11 cellular contexts compared by ENCODE assay signal in genomic region chr12:124398578-124399227, GRCh38.
DNase-seq lines count a peak whose midpoint lies in the region; ATAC-seq and TF ChIP-seq lines count a peak whose summit lies in the region.
"Had no signal": no experiment of that assay in that cellular context is flagged by ENCODE, and none has a peak within 500 bp of the region (broad histone marks: within the 10 kb centered on the region; RNA-seq: fewer than 3 reads in every experiment).

No MANE protein-coding gene starts in this region.

- H3K4me1 ChIP-seq in colonic mucosa (peaks cover 23% of the 10 kb centered on the region), right cardiac atrium (ENCODE audit: control insufficient read depth, insufficient read depth, low read length) (peaks cover 25% of the 10 kb centered on the region), suprapubic skin (peaks cover 66% of the 10 kb centered on the region), Caco-2 (no peaks in the 10 kb centered on the region)
- H3K4me1 ChIP-seq in effector memory CD4-positive, alpha-beta T cell (ENCODE audit: control insufficient read depth, insufficient read depth, low read length, poor library complexity, severe bottlenecking), result no peaks in the 10 kb centered on the region

- intact Hi-C loops in colonic mucosa (cut with DNase I) (no loop called here), right cardiac atrium (cut with DNase I) (no loop called here), Caco-2 (cut with micrococcal nuclease; ENCODE audit: unreplicated experiment) (no loop called here)

- H3K4me1 Mint-ChIP-seq in osteocyte (ENCODE audit: unreplicated experiment) (peaks cover 58% of the 10 kb centered on the region), Caco-2 (ENCODE audit: low read depth, unreplicated experiment) (no peaks in the 10 kb centered on the region)

- H3K27ac Mint-ChIP-seq in osteocyte (ENCODE audit: unreplicated experiment), result no peak overlapping the region
- no peak overlapping the region for H3K27ac Mint-ChIP-seq in Caco-2 (ENCODE audit: unreplicated experiment)
- H3K27ac Mint-ChIP-seq: naive thymus-derived CD4-positive, alpha-beta T cell had no signal

- POLR2A ChIA-PET in Caco-2 (lab: Charles Lee), result no interaction called here

- H3K9me3 ChIP-seq in colonic mucosa, result no peaks in the 10 kb centered on the region
- H3K9me3 ChIP-seq in right cardiac atrium (ENCODE audit: control insufficient read depth, low read length), result no peaks in the 10 kb centered on the region
- no peaks in the 10 kb centered on the region for H3K9me3 ChIP-seq in suprapubic skin
- H3K9me3 ChIP-seq in effector memory CD4-positive, alpha-beta T cell (ENCODE audit: control insufficient read depth, low read length), result no peaks in the 10 kb centered on the region
- H3K9me3 ChIP-seq in Caco-2, result no peaks in the 10 kb centered on the region
- H3K9me3 ChIP-seq: BLaER1 treated with 17β-estradiol and CSF1 and Interleukin-3, amounts not matched to agents 10 nM and 100 nM had no signal

- TF ChIP-seq POLR2A in suprapubic skin (IDR thresholded peaks at IDR 0.05), result no peak

- H3K27me3 Mint-ChIP-seq in osteocyte (ENCODE audit: unreplicated experiment) (no peaks in the 10 kb centered on the region), Caco-2 (ENCODE audit: insufficient read depth, unreplicated experiment) (no peaks in the 10 kb centered on the region)
- H3K27me3 Mint-ChIP-seq: naive thymus-derived CD4-positive, alpha-beta T cell had no signal

- H3K36me3 Mint-ChIP-seq in osteocyte (ENCODE audit: unreplicated experiment) (peaks cover 24% of the 10 kb centered on the region), Caco-2 (ENCODE audit: insufficient read depth, unreplicated experiment) (peaks cover 75% of the 10 kb centered on the region)

- peaks cover 8% of the 10 kb centered on the region for H3K36me3 ChIP-seq in colonic mucosa
- peaks cover 66% of the 10 kb centered on the region for H3K36me3 ChIP-seq in suprapubic skin
- H3K36me3 ChIP-seq in effector memory CD4-positive, alpha-beta T cell (ENCODE audit: control insufficient read depth, insufficient read depth, low read length), result peaks cover 72% of the 10 kb centered on the region
- H3K36me3 ChIP-seq in Caco-2 (ENCODE audit: control insufficient read depth, insufficient read depth, low read length), result no peaks in the 10 kb centered on the region; the same call in none of the 2 replicates

- H3K9me3 Mint-ChIP-seq in osteocyte (ENCODE audit: unreplicated experiment) (no peaks in the 10 kb centered on the region), Caco-2 (ENCODE audit: unreplicated experiment) (no peaks in the 10 kb centered on the region)
- H3K9me3 Mint-ChIP-seq: naive thymus-derived CD4-positive, alpha-beta T cell had no signal

- H3K4me3 Mint-ChIP-seq in osteocyte (ENCODE audit: unreplicated experiment) (no peak overlapping the region), Caco-2 (ENCODE audit: unreplicated experiment) (no peak overlapping the region)
- H3K4me3 Mint-ChIP-seq: naive thymus-derived CD4-positive, alpha-beta T cell had no signal

- TF ChIP-seq RAD21 in Ishikawa (IDR thresholded peaks at IDR 0.05; ENCODE audit: low read depth), result peak; percentile 4; the same call in 1 of the 2 replicates

- 63% methylated on average over 15 of the region's 15 CpGs for WGBS in right cardiac atrium
- 93% methylated on average over 3 of the region's 15 CpGs for WGBS in suprapubic skin

- H3K27me3 ChIP-seq in colonic mucosa (no peaks in the 10 kb centered on the region), right cardiac atrium (ENCODE audit: control insufficient read depth, insufficient read depth) (no peaks in the 10 kb centered on the region), suprapubic skin (no peaks in the 10 kb centered on the region), Caco-2 (replicated peaks; ENCODE audit: control insufficient read depth, insufficient read depth, low read length) (no peaks in the 10 kb centered on the region)
- no peaks in the 10 kb centered on the region for H3K27me3 ChIP-seq in effector memory CD4-positive, alpha-beta T cell (replicated peaks; ENCODE audit: control insufficient read depth, insufficient read depth, low read length, poor library complexity, severe bottlenecking)
- H3K27me3 ChIP-seq: BLaER1 treated with 17β-estradiol and CSF1 and Interleukin-3, amounts not matched to agents 10 nM and 100 nM had no signal

- ATAC-seq in right cardiac atrium (peak; percentile 65 to 68), GM19455 (IDR thresholded peaks at IDR 0.05; ENCODE audit: unreplicated experiment) (no peak)

- no peak overlapping the region for H3K9ac ChIP-seq in colonic mucosa (ENCODE audit: low read depth in 2 of 2, low read length in 2 of 2)
- H3K9ac ChIP-seq: BLaER1 treated with 17β-estradiol and CSF1 and Interleukin-3, amounts not matched to agents 10 nM and 100 nM had no signal

- DNase-seq in colonic mucosa (peak; percentile 57), right cardiac atrium (peak; percentile 93 to 96 (median 93)), suprapubic skin (ENCODE audit: low spot score in 2 of 2) (peak; percentile 91 to 94), osteocyte (ENCODE audit: extremely low spot score, unreplicated experiment) (no peak), Caco-2 (no peak)
- DNase-seq in effector memory CD4-positive, alpha-beta T cell, result no peak
- DNase-seq: naive thymus-derived CD4-positive, alpha-beta T cell; NCI-H1694 treated with DMSO at 0.1 percent for 48 hours had no signal

- no TSS peak for BruUV-seq in Caco-2 (replicated peaks; lab: Mats Ljungman, UMichigan)

- H3K27ac ChIP-seq in colonic mucosa (peak overlapping the region; percentile 7), right cardiac atrium (ENCODE audit: low read length) (peak overlapping the region; percentile 62), suprapubic skin (peak overlapping the region; percentile 85)
- no peak overlapping the region for H3K27ac ChIP-seq in effector memory CD4-positive, alpha-beta T cell (ENCODE audit: insufficient read depth, low read length, poor library complexity, severe bottlenecking)
- H3K27ac ChIP-seq: BLaER1 treated with 17β-estradiol and CSF1 and Interleukin-3, amounts not matched to agents 10 nM and 100 nM had no signal

- no peak overlapping the region for H3K4me3 ChIP-seq in colonic mucosa
- no peak overlapping the region for H3K4me3 ChIP-seq in right cardiac atrium (ENCODE audit: low read length)
- H3K4me3 ChIP-seq in suprapubic skin, result no peak overlapping the region
- no peak overlapping the region for H3K4me3 ChIP-seq in effector memory CD4-positive, alpha-beta T cell (ENCODE audit: insufficient read depth, low read depth, low read length, poor library complexity, severe bottlenecking)
- H3K4me3 ChIP-seq in Caco-2 (ENCODE audit: low read depth, low read length), result no peak overlapping the region
- H3K4me3 ChIP-seq: BLaER1 treated with 17β-estradiol and CSF1 and Interleukin-3, amounts not matched to agents 10 nM and 100 nM had no signal

- CTCF ChIA-PET in Caco-2 (lab: Charles Lee), result interaction anchor here (0.6 kb wide), 1 partner anchor 153 kb away, joined by 4 read pairs; no protein-coding TSS in a partner anchor

- TF ChIP-seq EP300 in Ishikawa (IDR thresholded peaks at IDR 0.05; ENCODE audit: borderline replicate concordance) (no peak), suprapubic skin (IDR thresholded peaks at IDR 0.05) (no peak)

- TF ChIP-seq CTCF in colonic mucosa (IDR thresholded peaks at IDR 0.05), result no peak
- no peak for TF ChIP-seq CTCF in suprapubic skin (IDR thresholded peaks at IDR 0.05)
- no peak for TF ChIP-seq CTCF in osteocyte (IDR thresholded peaks at IDR 0.05)
- no peak for TF ChIP-seq CTCF in Caco-2 (IDR thresholded peaks at IDR 0.05; ENCODE audit: insufficient read depth in 1 of 2, low read depth in 1 of 2, low read length in 1 of 2, severe bottlenecking in 1 of 2, unreplicated experiment in 1 of 2)

TF ChIP-seq in Ishikawa, 13 proteins besides CTCF, POLR2A, EP300 and RAD21:
- TF ChIP-seq ZBTB7A (IDR thresholded peaks at IDR 0.05; ENCODE audit: low read depth), result 0 out of 2 replicates have a peak, but pooled peaks have one; percentile 23
- no peak for TF ChIP-seq YY1 (IDR thresholded peaks at IDR 0.05; ENCODE audit: low read depth)
- TF ChIP-seq USF1 (IDR thresholded peaks at IDR 0.05), result no peak
- TF ChIP-seq CREB1 (IDR thresholded peaks at IDR 0.05; ENCODE audit: low read depth), result no peak

Comparison
In these comparisons a context has a peak if more than half of its experiments do, and no peak if none do; other contexts are left out.
1. DNase-seq: peak in colonic mucosa (single experiment), right cardiac atrium (3 of 3) and suprapubic skin (2 of 2); none in effector memory CD4-positive, alpha-beta T cell (0 of 3), osteocyte (single experiment) and Caco-2 (0 of 2).